16 cellular contexts compared by ENCODE assay signal in genomic region chr14:34701808-34702207, GRCh38. TPM values are rescaled to one million over a fixed set of nuclear protein-coding genes. Genes with fewer than 3 reads are reported as not detected.
DNase-seq lines count a peak whose midpoint lies in the region; ATAC-seq, FAIRE-seq and TF ChIP-seq lines count a peak whose summit lies in the region.
"Had no signal": no experiment of that assay in that cellular context is flagged by ENCODE, and none has a peak within 500 bp of the region (broad histone marks: within the 10 kb centered on the region; RNA-seq: fewer than 3 reads in every experiment).

No MANE protein-coding gene starts in this region.

- 78% methylated on average over 3 of the region's 3 CpGs for whole genome bisulfite sequencing in A549 (ENCODE audit: missing lambda C conversion rate)
- 97% methylated on average over 3 of the region's 3 CpGs; no CpG with 5 or more reads in 1 of the 2 donors for WGBS in gastroesophageal sphincter (ENCODE audit: low coverage in 1 of 2), 2 donors

- H3K9me1 ChIP-seq in endothelial cell of umbilical vein (replicated peaks; ENCODE audit: control insufficient read depth, extremely low read depth, insufficient read depth, low read length) = peaks cover 2% of the 10 kb centered on the region

- ATAC-seq in A549 (no peak), GM21619 (IDR thresholded peaks at IDR 0.05; ENCODE audit: unreplicated experiment) (no peak), gastroesophageal sphincter (no peak)
- ATAC-seq: HCT116 had no signal

- no peaks in the 10 kb centered on the region for H3K9me3 ChIP-seq in A549
- no peaks in the 10 kb centered on the region for H3K9me3 ChIP-seq in PC-9 (ENCODE audit: insufficient read depth, low read depth)
- no peaks in the 10 kb centered on the region for H3K9me3 ChIP-seq in endothelial cell of umbilical vein (replicated peaks; ENCODE audit: control insufficient read depth, insufficient read depth, low read length)
- H3K9me3 ChIP-seq in gastroesophageal sphincter = no peaks in the 10 kb centered on the region
- H3K9me3 ChIP-seq: BLaER1 treated with 17β-estradiol and CSF1 and Interleukin-3, amounts not matched to agents 10 nM and 100 nM had no signal

- BruUV-seq in PC-9 (replicated peaks; lab: Mats Ljungman, UMichigan) = no TSS peak
- no TSS peak for BruUV-seq in endothelial cell of umbilical vein (replicated peaks; lab: Mats Ljungman, UMichigan)

- H3K27me3 Mint-ChIP-seq in endothelial cell (ENCODE audit: unreplicated experiment) = no peaks in the 10 kb centered on the region
- H3K27me3 Mint-ChIP-seq: CD4-positive, alpha-beta T cell had no signal

- H3K9ac ChIP-seq in endothelial cell of umbilical vein (replicated peaks; ENCODE audit: extremely low read depth, insufficient read depth, low read length) = no peak overlapping the region
- H3K9ac ChIP-seq: BLaER1 treated with 17β-estradiol and CSF1 and Interleukin-3, amounts not matched to agents 10 nM and 100 nM had no signal

- no peaks in the 10 kb centered on the region for H3K9me2 ChIP-seq in PC-9 (ENCODE audit: insufficient read depth)

- TF ChIP-seq EP300 in A549 (IDR thresholded peaks at IDR 0.05) (no peak), gastroesophageal sphincter (IDR thresholded peaks at IDR 0.05) (no peak)

- H3K4me3 ChIP-seq in A549 (no peak overlapping the region), PC-9 (no peak overlapping the region), endothelial cell of umbilical vein (replicated peaks in 1 of 3; ENCODE audit: insufficient read depth in 1 of 3, low read depth in 1 of 3, low read length in 3 of 3) (no peak overlapping the region), gastroesophageal sphincter (no peak overlapping the region)
- H3K4me3 ChIP-seq: BLaER1 treated with 17β-estradiol and CSF1 and Interleukin-3, amounts not matched to agents 10 nM and 100 nM had no signal

- H3K4me1 Mint-ChIP-seq in endothelial cell (ENCODE audit: unreplicated experiment) = no peaks in the 10 kb centered on the region

- TF ChIP-seq RAD21 in A549 (conservative IDR thresholded peaks at IDR 0.05 in 1 of 2, IDR thresholded peaks at IDR 0.05 in 1 of 2) = no peak

- H3K27me3 ChIP-seq in PC-9 (ENCODE audit: insufficient read depth, low read depth) (no peaks in the 10 kb centered on the region), endothelial cell of umbilical vein (ENCODE audit: control insufficient read depth in 2 of 2, insufficient read depth in 2 of 2, low read length in 2 of 2) (no peaks in the 10 kb centered on the region), gastroesophageal sphincter (no peaks in the 10 kb centered on the region)
- H3K27me3 ChIP-seq: BLaER1 treated with 17β-estradiol and CSF1 and Interleukin-3, amounts not matched to agents 10 nM and 100 nM had no signal

- H3F3A ChIP-seq in PC-9 (ENCODE audit: insufficient read depth, low read depth) = peaks cover 29% of the 10 kb centered on the region

- no peak overlapping the region for H3K27ac Mint-ChIP-seq in endothelial cell (ENCODE audit: unreplicated experiment)
- H3K27ac Mint-ChIP-seq: CD4-positive, alpha-beta T cell had no signal

- intact Hi-C loops in PC-9 (cut with micrococcal nuclease; ENCODE audit: unreplicated experiment) (no loop called here), endothelial cell of umbilical vein (cut with micrococcal nuclease) (loop anchor here (1.0 kb wide), 1 partner anchor 20 kb away; no protein-coding TSS in a partner anchor)

- TF ChIP-seq CTCF in A549 (IDR thresholded peaks at IDR 0.05) (no peak), PC-9 (conservative IDR thresholded peaks at IDR 0.05) (no peak), endothelial cell of umbilical vein (IDR thresholded peaks at IDR 0.05; ENCODE audit: extremely low read depth in 1 of 2, insufficient read depth in 1 of 2, low read depth in 1 of 2, low read length in 2 of 2) (no peak), endothelial cell (IDR thresholded peaks at IDR 0.05; ENCODE audit: unreplicated experiment) (no peak), gastroesophageal sphincter (IDR thresholded peaks at IDR 0.05) (no peak)

- CTCF ChIA-PET in A549 (lab: Yijun Ruan, JAX) (interaction anchor here (0.5 to 1.3 kb wide), 5 partner anchors 8 to 229 kb away, joined by 3 read pairs; no protein-coding TSS in a partner anchor), PC-9 (lab: Charles Lee) (no interaction called here), endothelial cell of umbilical vein (lab: Charles Lee) (interaction anchor here (0.8 to 3.8 kb wide), 2 partner anchors 10 to 22 kb away, joined by 5 to 40 read pairs; no protein-coding TSS in a partner anchor)

- FAIRE-seq in A549 (lab: Jason Lieb, UNC) (no peak), endothelial cell of umbilical vein (lab: Jason Lieb, UNC) (no peak)
- FAIRE-seq: H54 had no signal

- H3K36me3 ChIP-seq in PC-9 (ENCODE audit: low read depth) (no peaks in the 10 kb centered on the region), endothelial cell of umbilical vein (ENCODE audit: control insufficient read depth in 2 of 2, extremely low read depth in 1 of 2, insufficient read depth in 2 of 2, low read length in 2 of 2) (no peaks in the 10 kb centered on the region), gastroesophageal sphincter (no peaks in the 10 kb centered on the region)
- H3K36me3 ChIP-seq: BLaER1 treated with 17β-estradiol and CSF1 and Interleukin-3, amounts not matched to agents 10 nM and 100 nM had no signal

- DNase-seq in DMS53 (lab: John Stamatoyannopoulos, UW) (peak; percentile 29), DMS53 treated with DMSO at 0.1 percent for 48 hours (lab: John Stamatoyannopoulos, UW; ENCODE audit: unreplicated experiment) (no peak), A549 (ENCODE audit: low read depth in 1 of 2, low spot score in 1 of 2) (no peak), PC-9 (peak in 1 of 2 experiments; percentile 55), endothelial cell of umbilical vein (ENCODE audit: low read depth, low spot score) (peak; percentile 39), endothelial cell (ENCODE audit: low spot score) (no peak)
- DNase-seq: CD4-positive, alpha-beta T cell; DND-41; GDM1 had no signal

- no peaks in the 10 kb centered on the region for H3K79me2 ChIP-seq in PC-9 (ENCODE audit: low read depth)
- H3K79me2 ChIP-seq in endothelial cell of umbilical vein (ENCODE audit: control insufficient read depth, insufficient read depth, low read length) = no peaks in the 10 kb centered on the region

- no peaks in the 10 kb centered on the region for H3K36me3 Mint-ChIP-seq in endothelial cell (ENCODE audit: low read depth, unreplicated experiment)

- no peaks in the 10 kb centered on the region for H3K9me3 Mint-ChIP-seq in endothelial cell (ENCODE audit: unreplicated experiment)
- H3K9me3 Mint-ChIP-seq: CD4-positive, alpha-beta T cell had no signal

- H2AFZ ChIP-seq in PC-9 = no peak overlapping the region
- H2AFZ ChIP-seq in endothelial cell of umbilical vein (ENCODE audit: low read depth, low read length) = no peak overlapping the region

- POLR2A ChIA-PET in A549 (lab: Yijun Ruan, JAX) (interaction anchor here (1.2 kb wide), 1 partner anchor 9 kb away, joined by 4 read pairs; no protein-coding TSS in a partner anchor), PC-9 (lab: Charles Lee; ENCODE audit: unreplicated experiment) (interaction anchor here (0.6 kb wide), 1 partner anchor 10 kb away, joined by 4 read pairs; no protein-coding TSS in a partner anchor), endothelial cell of umbilical vein (lab: Charles Lee) (interaction anchor here (0.7 kb wide), 1 partner anchor 13 kb away, joined by 3 read pairs; no protein-coding TSS in a partner anchor)

- H3K4me2 ChIP-seq in A549 (peak overlapping the region; percentile 78; the same call in 1 of the 3 replicates), PC-9 (no peak overlapping the region), endothelial cell of umbilical vein (ENCODE audit: insufficient read depth, low read length) (no peak overlapping the region)
- H3K4me2 ChIP-seq: BLaER1 treated with 17β-estradiol and CSF1 and Interleukin-3, amounts not matched to agents 10 nM and 100 nM had no signal

- H3K4me1 ChIP-seq in A549 = peaks cover 42% of the 10 kb centered on the region
- peaks cover 36% of the 10 kb centered on the region for H3K4me1 ChIP-seq in PC-9 (replicated peaks; ENCODE audit: insufficient read depth)
- peaks cover 19% of the 10 kb centered on the region for H3K4me1 ChIP-seq in endothelial cell of umbilical vein (ENCODE audit: control insufficient read depth, extremely low read depth, insufficient read depth, low read length)
- H3K4me1 ChIP-seq in gastroesophageal sphincter = peaks cover 0 to 11% (median 0%) of the 10 kb centered on the region in 3 donors
- H3K4me1 ChIP-seq: BLaER1 treated with 17β-estradiol and CSF1 and Interleukin-3, amounts not matched to agents 10 nM and 100 nM had no signal

- H3K27ac ChIP-seq in A549 = peak overlapping the region; percentile 77 to 86; a peak in 5 of 6 replicates
- peak overlapping the region; percentile 76 for H3K27ac ChIP-seq in PC-9
- H3K27ac ChIP-seq in endothelial cell of umbilical vein (ENCODE audit: insufficient read depth, low read depth, low read length) = peak overlapping the region; percentile 11
- no peak overlapping the region for H3K27ac ChIP-seq in gastroesophageal sphincter
- H3K27ac ChIP-seq: 22Rv1; BLaER1 treated with 17β-estradiol and CSF1 and Interleukin-3, amounts not matched to agents 10 nM and 100 nM; HL-60 had no signal

- TF ChIP-seq POLR2A in A549 (IDR thresholded peaks at IDR 0.05; ENCODE audit: low read length) = no peak
- no peak for TF ChIP-seq POLR2A in endothelial cell of umbilical vein (IDR thresholded peaks at IDR 0.05; ENCODE audit: low read depth, low read length)
- no peak for TF ChIP-seq POLR2A in gastroesophageal sphincter (IDR thresholded peaks at IDR 0.05)

- dilution Hi-C loops in endothelial cell of umbilical vein (cut with MboI; ENCODE audit: extremely low pct_ligation_motif_present, low sequenced_read_pairs) = no loop called here

- H3K4me3 Mint-ChIP-seq in endothelial cell (ENCODE audit: unreplicated experiment) = no peak overlapping the region
- H3K4me3 Mint-ChIP-seq: CD4-positive, alpha-beta T cell had no signal

- no peaks in the 10 kb centered on the region for H4K20me1 ChIP-seq in PC-9 (ENCODE audit: insufficient read depth)
- no peaks in the 10 kb centered on the region for H4K20me1 ChIP-seq in endothelial cell of umbilical vein (replicated peaks; ENCODE audit: control insufficient read depth, extremely low read depth, insufficient read depth, low read length)
- H4K20me1 ChIP-seq: BLaER1 treated with 17β-estradiol and CSF1 and Interleukin-3, amounts not matched to agents 10 nM and 100 nM had no signal

RNA-seq across cellular contexts. Expression of gene CFL2, which starts 12.6 kb away (rescaled TPM):
- polyA plus RNA-seq in A549 (2011; rRNA removed) = 144 and 167 TPM in 2 replicates
- 29.1 and 30.7 TPM in 2 replicates for polyA plus RNA-seq in A549 (2012; cell fraction: cytosol; rRNA removed)
- polyA plus RNA-seq in A549 (2012; cell fraction: nucleus; rRNA removed) = 7.2 and 13.0 TPM in 2 replicates
- 105 to 116 TPM (median 105 TPM) in 3 replicates for polyA plus RNA-seq in A549 (2017; fragmentation: RNase III; extraction: RNeasy Plus Mini Kit Qiagen cat#74134 plus additional on column Dnase treatment)
- polyA minus RNA-seq in A549 (2011; rRNA and poly(A)+ RNA removed) = 33.0 and 37.8 TPM in 2 replicates
- 18.5 and 30.5 TPM in 2 replicates for total RNA-seq in PC-9 (2021)
- 91.9 and 98.1 TPM in 2 replicates for total RNA-seq in endothelial cell of umbilical vein
- polyA plus RNA-seq in endothelial cell of umbilical vein = 34.4 and 42.8 TPM in 2 replicates
- 43.5 and 47.4 TPM in 2 replicates for polyA plus RNA-seq in endothelial cell of umbilical vein (2011; cell fraction: cytosol; rRNA removed)
- 25.4 and 33.5 TPM in 2 replicates for polyA plus RNA-seq in endothelial cell of umbilical vein (2011; cell fraction: nucleus; rRNA removed)
- polyA plus RNA-seq in endothelial cell of umbilical vein (2012) = 85.5 and 153 TPM in 2 replicates
- 43.4 and 56.7 TPM in 2 replicates for polyA minus RNA-seq in endothelial cell of umbilical vein
- polyA minus RNA-seq in endothelial cell of umbilical vein (2011; cell fraction: cytosol; rRNA and poly(A)+ RNA removed) = 36.5 TPM
- 18.6 and 31.3 TPM in 2 replicates for polyA minus RNA-seq in endothelial cell of umbilical vein (2011; cell fraction: nucleus; rRNA and poly(A)+ RNA removed)
- total RNA-seq in endothelial cell (ENCODE audit: unreplicated experiment) = 27.8 TPM
- 100 to 1,000 TPM; 229 to 307 (median 268) TPM for total RNA-seq in gastroesophageal sphincter

Comparison
In these comparisons a context has a peak if more than half of its experiments do, and no peak if none do; other contexts are left out.
1. DNase-seq: peak in DMS53 (single experiment) and endothelial cell of umbilical vein (single experiment); none in DMS53 treated with DMSO at 0.1 percent for 48 hours (single experiment), A549 (0 of 2) and endothelial cell (single experiment).
2. H3K27ac ChIP-seq: peak in A549 (2 of 2), PC-9 (single experiment) and endothelial cell of umbilical vein (single experiment); none in gastroesophageal sphincter (0 of 4).